19 cellular contexts compared by ENCODE assay signal in the genomic region with DNA sequence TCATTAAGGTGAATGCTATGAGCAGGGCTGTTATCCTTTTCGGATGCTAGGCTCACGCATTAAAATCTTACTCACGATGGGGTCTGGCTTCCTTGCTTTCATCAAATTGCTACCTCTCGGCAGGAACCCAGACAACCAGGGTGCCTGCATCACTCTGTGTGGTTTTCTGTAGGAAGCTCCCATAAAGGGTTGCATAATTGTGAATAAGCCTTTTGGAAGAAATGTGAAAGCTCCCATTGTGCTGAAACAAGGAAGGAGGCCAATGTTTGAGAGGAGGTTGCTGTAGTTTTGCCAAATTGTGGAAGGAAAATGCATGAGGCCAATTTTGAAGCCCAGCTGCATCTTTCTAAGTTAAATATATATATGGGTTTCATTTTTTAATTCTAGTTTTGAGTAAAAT.
DNase-seq lines count a peak whose midpoint lies in the region; ATAC-seq, FAIRE-seq and TF ChIP-seq lines count a peak whose summit lies in the region.
"Had no signal": no experiment of that assay in that cellular context is flagged by ENCODE, and none has a peak within 500 bp of the region (broad histone marks: within the 10 kb centered on the region; RNA-seq: fewer than 3 reads in every experiment).

No MANE protein-coding gene starts in this region.

- no peaks in the 10 kb centered on the region for H3K36me3 Mint-ChIP-seq in astrocyte (ENCODE audit: low read depth, unreplicated experiment)

- ATAC-seq in right cardiac atrium = peak; percentile 46 to 84
- ATAC-seq in HG03469 (IDR thresholded peaks at IDR 0.05; ENCODE audit: unreplicated experiment) = no peak
- ATAC-seq in GM19397 (IDR thresholded peaks at IDR 0.05; ENCODE audit: unreplicated experiment) = no peak
- ATAC-seq: gastrocnemius medialis, mucosa of descending colon, Panc1 had no signal

- TF ChIP-seq CTCF in astrocyte (IDR thresholded peaks at IDR 0.05; ENCODE audit: insufficient read depth, low read depth, low read length) (no peak), foreskin fibroblast (IDR thresholded peaks at IDR 0.05; ENCODE audit: low read depth, low read length) (no peak)

- no peaks in the 10 kb centered on the region for H3K79me2 ChIP-seq in astrocyte (ENCODE audit: insufficient read depth, low read length)

- H4K20me1 ChIP-seq in astrocyte (ENCODE audit: insufficient read depth, low read length) = no peaks in the 10 kb centered on the region

- 27% methylated on average over 4 of the region's 4 CpGs for WGBS in right cardiac atrium

- H3K4me3 ChIP-seq in astrocyte (ENCODE audit: insufficient read depth, low read depth, low read length) (no peak overlapping the region), right cardiac atrium (ENCODE audit: low read length) (no peak overlapping the region), foreskin fibroblast (ENCODE audit: low read depth in 1 of 2, low read length in 2 of 2) (no peak overlapping the region)
- H3K4me3 ChIP-seq: gastrocnemius medialis, mucosa of descending colon had no signal

- intact Hi-C loops in right cardiac atrium (cut with DNase I) = no loop called here

- H3K9me3 ChIP-seq in astrocyte (ENCODE audit: insufficient read depth, low read depth, low read length) (no peaks in the 10 kb centered on the region), right cardiac atrium (ENCODE audit: control insufficient read depth, low read length) (no peaks in the 10 kb centered on the region)
- H3K9me3 ChIP-seq: gastrocnemius medialis had no signal

- no peak overlapping the region for H3K4me3 Mint-ChIP-seq in astrocyte (ENCODE audit: unreplicated experiment)
- H3K4me3 Mint-ChIP-seq: CD4-positive, alpha-beta T cell had no signal

- no peaks in the 10 kb centered on the region for H3K36me3 ChIP-seq in astrocyte (ENCODE audit: insufficient read depth, low read length)
- H3K36me3 ChIP-seq: gastrocnemius medialis had no signal

- H3K9ac ChIP-seq in astrocyte (ENCODE audit: low read length) = no peak overlapping the region

- H3K27me3 Mint-ChIP-seq in astrocyte (ENCODE audit: low read depth, unreplicated experiment) = no peaks in the 10 kb centered on the region
- H3K27me3 Mint-ChIP-seq: CD4-positive, alpha-beta T cell had no signal

- no peaks in the 10 kb centered on the region for H3K4me1 Mint-ChIP-seq in astrocyte (ENCODE audit: low read depth, unreplicated experiment)

- DNase-seq in NCI-H146 (lab: John Stamatoyannopoulos, UW) (peak; percentile 48), NCI-H146 treated with DMSO at 0.1 percent for 48 hours (lab: John Stamatoyannopoulos, UW; ENCODE audit: unreplicated experiment) (no peak), astrocyte (ENCODE audit: low read depth) (peak; percentile 79), right cardiac atrium (peak in 1 of 3 donors; percentile 24), putamen (ENCODE audit: low spot score) (peak; percentile 91), foreskin fibroblast (no peak)
- DNase-seq: activated gamma-delta T cell; CD4-positive, alpha-beta T cell; EL; gastrocnemius medialis; islet precursor cell; KG1; mucosa of descending colon; NCI-H1930; NCI-H69 had no signal

- no peak for FAIRE-seq in astrocyte (lab: Jason Lieb, UNC)

- H3K27ac Mint-ChIP-seq in astrocyte (ENCODE audit: unreplicated experiment) = no peak overlapping the region
- H3K27ac Mint-ChIP-seq: CD4-positive, alpha-beta T cell had no signal

- H3K4me1 ChIP-seq in astrocyte (ENCODE audit: insufficient read depth, low read length) (no peaks in the 10 kb centered on the region), right cardiac atrium (ENCODE audit: control insufficient read depth, insufficient read depth, low read length) (no peaks in the 10 kb centered on the region)
- H3K4me1 ChIP-seq: gastrocnemius medialis had no signal

- H3K27ac ChIP-seq in astrocyte (ENCODE audit: low read depth, low read length) = no peak overlapping the region
- no peak overlapping the region for H3K27ac ChIP-seq in right cardiac atrium (ENCODE audit: low read length)
- H3K27ac ChIP-seq: 22Rv1, gastrocnemius medialis had no signal

- H3K4me2 ChIP-seq in astrocyte (ENCODE audit: low read length) = peak overlapping the region; percentile 20

- peaks cover 3% of the 10 kb centered on the region for H3K9me3 Mint-ChIP-seq in astrocyte (ENCODE audit: unreplicated experiment)

- H2AFZ ChIP-seq in astrocyte (ENCODE audit: low read depth, low read length) = peak overlapping the region; percentile 14

- H3K27me3 ChIP-seq in astrocyte (ENCODE audit: insufficient read depth, low read length) (no peaks in the 10 kb centered on the region), right cardiac atrium (ENCODE audit: control insufficient read depth, insufficient read depth) (no peaks in the 10 kb centered on the region)
- H3K27me3 ChIP-seq: gastrocnemius medialis had no signal

Comparison
In these comparisons a context has a peak if more than half of its experiments do, and no peak if none do; other contexts are left out.
1. DNase-seq: peak in NCI-H146 (single experiment), astrocyte (single experiment) and putamen (single experiment); none in NCI-H146 treated with DMSO at 0.1 percent for 48 hours (single experiment) and foreskin fibroblast (0 of 2).
2. ATAC-seq: peak in right cardiac atrium (2 of 2); none in HG03469 (single experiment) and GM19397 (single experiment).